In the genomic region with DNA sequence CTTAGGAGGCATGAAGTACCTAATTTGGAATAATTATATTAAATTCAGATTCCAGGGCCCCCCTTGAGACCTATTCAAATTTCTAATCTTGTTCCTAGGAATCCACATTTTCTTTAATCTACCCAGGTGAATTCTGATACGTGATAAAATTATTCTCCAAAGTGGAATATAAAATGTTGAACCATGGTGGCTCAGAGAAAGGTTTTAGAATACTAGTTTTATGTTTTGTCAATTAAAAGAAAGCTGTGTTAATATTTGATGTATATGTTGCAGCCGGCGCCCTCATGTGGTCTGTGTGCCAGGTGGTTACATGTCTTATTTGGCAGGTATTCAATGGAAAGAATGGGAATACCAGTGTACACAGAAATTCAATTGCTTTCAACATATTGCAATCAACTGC, we compare ENCODE assay signal across 8 cellular contexts.
A peak's percentile ranks its signal among the peaks of the same experiment; 100 is the strongest.
DNase-seq lines count a peak whose midpoint lies in the region; ATAC-seq, FAIRE-seq and TF ChIP-seq lines count a peak whose summit lies in the region.

No MANE protein-coding gene starts in this region.

- H3K4me3 Mint-ChIP-seq in effector memory CD8-positive, alpha-beta T cell = no peak overlapping the region

- no peaks in the 10 kb centered on the region for H3K4me1 Mint-ChIP-seq in effector memory CD8-positive, alpha-beta T cell (ENCODE audit: low read depth in 2 of 2)

- no peaks in the 10 kb centered on the region for H3K79me2 ChIP-seq in keratinocyte (ENCODE audit: control insufficient read depth, insufficient read depth, low read length)

- H3K36me3 Mint-ChIP-seq in effector memory CD8-positive, alpha-beta T cell (ENCODE audit: insufficient read depth) = no peaks in the 10 kb centered on the region

- H3K27ac ChIP-seq in VCaP (no peak overlapping the region), keratinocyte (ENCODE audit: control insufficient read depth, insufficient read depth, low read length) (no peak overlapping the region)

- no peak for ATAC-seq in GM21717 (IDR thresholded peaks at IDR 0.05; ENCODE audit: unreplicated experiment)
- no peak for ATAC-seq in GM18517 (IDR thresholded peaks at IDR 0.05; ENCODE audit: unreplicated experiment)
- no peak for ATAC-seq in effector memory CD8-positive, alpha-beta T cell (replicated peaks)

- H2AFZ ChIP-seq in keratinocyte (ENCODE audit: control insufficient read depth, low read length) = no peak overlapping the region

- no peaks in the 10 kb centered on the region for H3K9me1 ChIP-seq in keratinocyte (ENCODE audit: control insufficient read depth, extremely low read depth, insufficient read depth, low read length)

- H3K27me3 ChIP-seq in keratinocyte (ENCODE audit: control insufficient read depth, extremely low read depth, insufficient read depth, low read length) = no peaks in the 10 kb centered on the region

- no peak overlapping the region for H3K4me3 ChIP-seq in Jurkat, Clone E6-1 (ENCODE audit: low read length)
- no peak overlapping the region for H3K4me3 ChIP-seq in keratinocyte (ENCODE audit: control insufficient read depth in 2 of 3, extremely low read depth in 1 of 3, insufficient read depth in 2 of 3, low read depth in 1 of 3, low read length in 3 of 3)

- no peaks in the 10 kb centered on the region for H4K20me1 ChIP-seq in keratinocyte (ENCODE audit: control insufficient read depth, extremely low read depth, insufficient read depth, low read length)

- no peak overlapping the region for H3K9ac ChIP-seq in keratinocyte (ENCODE audit: control insufficient read depth, extremely low read depth, insufficient read depth, low read length)

- H3K27me3 Mint-ChIP-seq in effector memory CD8-positive, alpha-beta T cell = no peaks in the 10 kb centered on the region

- dilution Hi-C loops in keratinocyte (cut with MboI; ENCODE audit: extremely low pct_ligation_motif_present, low sequenced_read_pairs) = no loop called here

- no peaks in the 10 kb centered on the region for H3K36me3 ChIP-seq in keratinocyte (ENCODE audit: control insufficient read depth in 2 of 2, extremely low read depth in 1 of 2, insufficient read depth in 2 of 2, low read length in 2 of 2)

- peak; percentile 47 for DNase-seq in COR-L47 (lab: John Stamatoyannopoulos, UW)
- DNase-seq in Jurkat, Clone E6-1 (ENCODE audit: low read depth, low spot score) = peak; percentile 10
- no peak for DNase-seq in keratinocyte (ENCODE audit: low read depth, low spot score)
- DNase-seq in activated effector memory CD4-positive, alpha-beta T cell treated with Interleukin-2 at 50 U/mL for 16 hours = no peak
- DNase-seq in effector memory CD8-positive, alpha-beta T cell = no peak

- no peaks in the 10 kb centered on the region for H3K9me3 ChIP-seq in keratinocyte (ENCODE audit: control insufficient read depth, low read depth, low read length)

- no peaks in the 10 kb centered on the region for H3K4me1 ChIP-seq in keratinocyte (ENCODE audit: control insufficient read depth, extremely low read depth, insufficient read depth, low read length)

- no peak for FAIRE-seq in keratinocyte (lab: Jason Lieb, UNC)

- peaks cover 0 to 9% of the 10 kb centered on the region in 2 donors for H3K9me3 Mint-ChIP-seq in effector memory CD8-positive, alpha-beta T cell

- TF ChIP-seq CTCF in VCaP (conservative IDR thresholded peaks at IDR 0.05) (peak; percentile 89), keratinocyte (optimal IDR thresholded peaks at IDR 0.05 in 1 of 3, IDR thresholded peaks at IDR 0.05 in 1 of 3, conservative IDR thresholded peaks at IDR 0.05 in 1 of 3; ENCODE audit: extremely low read depth in 1 of 3, insufficient read depth in 2 of 3, low read length in 3 of 3) (peak; percentile 47 to 72 (median 51))

- H3K27ac Mint-ChIP-seq in effector memory CD8-positive, alpha-beta T cell = no peak overlapping the region

- H3K4me2 ChIP-seq in keratinocyte (ENCODE audit: control insufficient read depth, extremely low read depth, insufficient read depth, low read depth, low read length) = no peak overlapping the region

Comparison
In these comparisons a context has a peak if more than half of its experiments do, and no peak if none do; other contexts are left out.
1. DNase-seq: peak in COR-L47 (single experiment) and Jurkat, Clone E6-1 (single experiment); none in keratinocyte (single experiment), activated effector memory CD4-positive, alpha-beta T cell treated with Interleukin-2 at 50 U/mL for 16 hours (single experiment) and effector memory CD8-positive, alpha-beta T cell (0 of 3).